17 cellular contexts compared by ENCODE assay signal in the genomic region with DNA sequence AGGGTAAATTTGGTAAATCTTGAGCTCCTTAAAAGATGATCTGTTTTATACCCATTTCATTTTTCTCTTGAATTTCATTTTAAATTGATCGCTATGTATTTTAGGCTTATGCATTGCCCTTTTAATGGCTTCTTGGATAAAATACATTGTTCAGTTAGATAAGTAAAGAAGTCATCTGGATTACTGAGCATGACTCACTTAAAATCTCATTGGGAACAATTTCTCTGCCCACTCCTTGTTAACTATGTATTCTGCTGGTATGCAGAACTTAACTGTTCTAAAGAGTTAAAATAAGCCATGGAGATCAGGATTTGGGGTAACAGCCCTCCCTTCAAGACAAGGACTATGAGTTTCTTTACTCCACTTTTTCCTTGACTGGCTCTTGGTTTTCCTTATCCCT.
DNase-seq lines count a peak whose midpoint lies in the region; TF ChIP-seq lines count a peak whose summit lies in the region.
"Had no signal": no experiment of that assay in that cellular context is flagged by ENCODE, and none has a peak within 500 bp of the region (broad histone marks: within the 10 kb centered on the region; RNA-seq: fewer than 3 reads in every experiment).

No MANE protein-coding gene starts in this region.

- H3K4me1 ChIP-seq in SK-N-SH (ENCODE audit: control insufficient read depth in 1 of 2, insufficient read depth in 2 of 2, low read depth in 1 of 2, low read length in 1 of 2) (peaks cover 29 to 32% of the 10 kb centered on the region in 2 experiments; a peak in 3 of 4 replicates), osteoblast (ENCODE audit: insufficient read depth, low read length) (peaks cover 53% of the 10 kb centered on the region)
- H3K4me1 ChIP-seq: Peyer's patch had no signal

- H3K36me3 ChIP-seq in SK-N-SH (replicated peaks in 1 of 2; ENCODE audit: control insufficient read depth in 1 of 2, insufficient read depth in 2 of 2, low read length in 1 of 2), result peaks cover 2 to 5% of the 10 kb centered on the region in 2 experiments
- H3K36me3 ChIP-seq in osteoblast (ENCODE audit: insufficient read depth, low read length), result no peaks in the 10 kb centered on the region
- H3K36me3 ChIP-seq: Peyer's patch had no signal

- no peak overlapping the region for H3K4me2 ChIP-seq in SK-N-SH
- H3K4me2 ChIP-seq in osteoblast (ENCODE audit: insufficient read depth, low read length), result no peak overlapping the region

- H3K9me3 ChIP-seq in SK-N-SH (no peaks in the 10 kb centered on the region), osteoblast (ENCODE audit: low read depth, low read length) (no peaks in the 10 kb centered on the region)
- H3K9me3 ChIP-seq: Peyer's patch had no signal

- no peak for TF ChIP-seq RAD21 in SK-N-SH (IDR thresholded peaks at IDR 0.05; ENCODE audit: low read length)

- TF ChIP-seq EP300 in SK-N-SH (IDR thresholded peaks at IDR 0.05; ENCODE audit: borderline replicate concordance in 1 of 2, low read depth in 1 of 2, low read length in 1 of 2), result no peak

- DNase-seq in ELR (ENCODE audit: low read depth), result peak; percentile 45
- no peak for DNase-seq in SK-N-SH
- peak; percentile 31 for DNase-seq in choroid plexus epithelial cell (ENCODE audit: low read depth)
- DNase-seq in osteoblast (ENCODE audit: insufficient read length, low spot score, missing footprints), result peak; percentile 75
- DNase-seq in medulla oblongata (ENCODE audit: extremely low spot score), result no peak
- DNase-seq in glomerular visceral epithelial cell (ENCODE audit: extremely low spot score), result no peak
- no peak for DNase-seq in HuH-7.5 (ENCODE audit: low spot score)
- no peak for DNase-seq in inferior parietal cortex (ENCODE audit: extremely low spot score)
- DNase-seq: Calu3, DMS79, GDM1, NCI-H1417, NCI-H2029 treated with DMSO at 0.1 percent for 48 hours, NCI-H510A, NCI-H82, Peyer's patch, SHP77 treated with DMSO at 0.1 percent for 48 hours had no signal

- H3K4me3 ChIP-seq in SK-N-SH (ENCODE audit: low read depth in 2 of 2, low read length in 1 of 2), result no peak overlapping the region
- no peak overlapping the region for H3K4me3 ChIP-seq in choroid plexus epithelial cell (ENCODE audit: low read depth, low read length)
- H3K4me3 ChIP-seq in osteoblast (ENCODE audit: insufficient read depth, low read length), result no peak overlapping the region
- H3K4me3 ChIP-seq: Peyer's patch had no signal

- peaks cover 2% of the 10 kb centered on the region for H3F3A ChIP-seq in SK-N-SH (replicated peaks; ENCODE audit: insufficient read depth)

- H3K79me2 ChIP-seq in SK-N-SH (ENCODE audit: insufficient read depth), result peaks cover 96% of the 10 kb centered on the region
- H3K79me2 ChIP-seq in osteoblast (ENCODE audit: insufficient read depth, low read length), result peaks cover 89% of the 10 kb centered on the region

- 86% methylated on average over 1 of the region's 1 CpG for WGBS in SK-N-SH (ENCODE audit: low lambda C conversion rate)

- no peak for TF ChIP-seq CTCF in SK-N-SH (IDR thresholded peaks at IDR 0.05)
- TF ChIP-seq CTCF in choroid plexus epithelial cell (conservative IDR thresholded peaks at IDR 0.05; ENCODE audit: low read depth, low read length), result no peak
- TF ChIP-seq CTCF in osteoblast (IDR thresholded peaks at IDR 0.05; ENCODE audit: extremely low read depth, low read depth, low read length), result no peak

- H4K20me1 ChIP-seq in SK-N-SH (ENCODE audit: insufficient read depth) (peaks cover 79% of the 10 kb centered on the region), osteoblast (ENCODE audit: insufficient read depth, low read length) (peaks cover 75% of the 10 kb centered on the region)

- H3K27me3 ChIP-seq in SK-N-SH (ENCODE audit: insufficient read depth) (no peaks in the 10 kb centered on the region), osteoblast (ENCODE audit: insufficient read depth, low read length) (no peaks in the 10 kb centered on the region)
- H3K27me3 ChIP-seq: Peyer's patch had no signal

- POLR2A ChIA-PET in SK-N-SH (lab: Yijun Ruan, JAX), result no interaction called here

- no peaks in the 10 kb centered on the region for H3K9me2 ChIP-seq in SK-N-SH

- H2AFZ ChIP-seq in SK-N-SH (ENCODE audit: low read depth) (no peak overlapping the region), osteoblast (ENCODE audit: low read length) (no peak overlapping the region)

- H3K9ac ChIP-seq in SK-N-SH, result no peak overlapping the region

- no peak overlapping the region for H3K27ac ChIP-seq in SK-N-SH (ENCODE audit: low read depth in 2 of 2, low read length in 1 of 2)
- H3K27ac ChIP-seq in osteoblast (ENCODE audit: low read depth, low read length), result no peak overlapping the region
- H3K27ac ChIP-seq: Peyer's patch had no signal

- CTCF ChIA-PET in SK-N-SH (lab: Yijun Ruan, JAX), result no interaction called here

TF ChIP-seq in SK-N-SH, 30 proteins besides CTCF, POLR2A, EP300 and RAD21 (continues in another document):
- 0 out of 2 replicates have a peak, but pooled peaks have one; percentile 5 for TF ChIP-seq TCF12 (IDR thresholded peaks at IDR 0.05)
- TF ChIP-seq SIN3A (IDR thresholded peaks at IDR 0.05; ENCODE audit: borderline replicate concordance, low read depth, low read length), result no peak
- TF ChIP-seq POLR2AphosphoS5 (IDR thresholded peaks at IDR 0.05; ENCODE audit: low read depth, low read length), result no peak
- no peak for TF ChIP-seq SMC3 (IDR thresholded peaks at IDR 0.05; ENCODE audit: low read depth, low read length)
- no peak for TF ChIP-seq EZH2phosphoT487 (IDR thresholded peaks at IDR 0.05; ENCODE audit: borderline replicate concordance, low read depth)
- TF ChIP-seq YY1 (IDR thresholded peaks at IDR 0.05; ENCODE audit: low read depth), result no peak
- TF ChIP-seq, protein P1, sequence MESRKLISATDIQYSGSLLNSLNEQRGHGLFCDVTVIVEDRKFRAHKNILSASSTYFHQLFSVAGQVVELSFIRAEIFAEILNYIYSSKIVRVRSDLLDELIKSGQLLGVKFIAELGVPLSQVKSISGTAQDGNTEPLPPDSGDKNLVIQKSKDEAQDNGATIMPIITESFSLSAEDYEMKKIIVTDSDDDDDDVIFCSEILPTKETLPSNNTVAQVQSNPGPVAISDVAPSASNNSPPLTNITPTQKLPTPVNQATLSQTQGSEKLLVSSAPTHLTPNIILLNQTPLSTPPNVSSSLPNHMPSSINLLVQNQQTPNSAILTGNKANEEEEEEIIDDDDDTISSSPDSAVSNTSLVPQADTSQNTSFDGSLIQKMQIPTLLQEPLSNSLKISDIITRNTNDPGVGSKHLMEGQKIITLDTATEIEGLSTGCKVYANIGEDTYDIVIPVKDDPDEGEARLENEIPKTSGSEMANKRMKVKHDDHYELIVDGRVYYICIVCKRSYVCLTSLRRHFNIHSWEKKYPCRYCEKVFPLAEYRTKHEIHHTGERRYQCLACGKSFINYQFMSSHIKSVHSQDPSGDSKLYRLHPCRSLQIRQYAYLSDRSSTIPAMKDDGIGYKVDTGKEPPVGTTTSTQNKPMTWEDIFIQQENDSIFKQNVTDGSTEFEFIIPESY (IDR thresholded peaks at IDR 0.05; ENCODE audit: borderline replicate concordance, low read depth), result no peak
- TF ChIP-seq ELF1 (IDR thresholded peaks at IDR 0.05), result no peak
- TF ChIP-seq NFIC (IDR thresholded peaks at IDR 0.05; ENCODE audit: borderline replicate concordance), result no peak
- TF ChIP-seq TAF1 (IDR thresholded peaks at IDR 0.05; ENCODE audit: borderline replicate concordance, low read depth, low read length), result no peak
- TF ChIP-seq, protein P2, sequence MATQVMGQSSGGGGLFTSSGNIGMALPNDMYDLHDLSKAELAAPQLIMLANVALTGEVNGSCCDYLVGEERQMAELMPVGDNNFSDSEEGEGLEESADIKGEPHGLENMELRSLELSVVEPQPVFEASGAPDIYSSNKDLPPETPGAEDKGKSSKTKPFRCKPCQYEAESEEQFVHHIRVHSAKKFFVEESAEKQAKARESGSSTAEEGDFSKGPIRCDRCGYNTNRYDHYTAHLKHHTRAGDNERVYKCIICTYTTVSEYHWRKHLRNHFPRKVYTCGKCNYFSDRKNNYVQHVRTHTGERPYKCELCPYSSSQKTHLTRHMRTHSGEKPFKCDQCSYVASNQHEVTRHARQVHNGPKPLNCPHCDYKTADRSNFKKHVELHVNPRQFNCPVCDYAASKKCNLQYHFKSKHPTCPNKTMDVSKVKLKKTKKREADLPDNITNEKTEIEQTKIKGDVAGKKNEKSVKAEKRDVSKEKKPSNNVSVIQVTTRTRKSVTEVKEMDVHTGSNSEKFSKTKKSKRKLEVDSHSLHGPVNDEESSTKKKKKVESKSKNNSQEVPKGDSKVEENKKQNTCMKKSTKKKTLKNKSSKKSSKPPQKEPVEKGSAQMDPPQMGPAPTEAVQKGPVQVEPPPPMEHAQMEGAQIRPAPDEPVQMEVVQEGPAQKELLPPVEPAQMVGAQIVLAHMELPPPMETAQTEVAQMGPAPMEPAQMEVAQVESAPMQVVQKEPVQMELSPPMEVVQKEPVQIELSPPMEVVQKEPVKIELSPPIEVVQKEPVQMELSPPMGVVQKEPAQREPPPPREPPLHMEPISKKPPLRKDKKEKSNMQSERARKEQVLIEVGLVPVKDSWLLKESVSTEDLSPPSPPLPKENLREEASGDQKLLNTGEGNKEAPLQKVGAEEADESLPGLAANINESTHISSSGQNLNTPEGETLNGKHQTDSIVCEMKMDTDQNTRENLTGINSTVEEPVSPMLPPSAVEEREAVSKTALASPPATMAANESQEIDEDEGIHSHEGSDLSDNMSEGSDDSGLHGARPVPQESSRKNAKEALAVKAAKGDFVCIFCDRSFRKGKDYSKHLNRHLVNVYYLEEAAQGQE (IDR thresholded peaks at IDR 0.05; ENCODE audit: low read depth, low read length), result no peak
- no peak for TF ChIP-seq RFX5 (IDR thresholded peaks at IDR 0.05; ENCODE audit: low read length)
- TF ChIP-seq RXRA (IDR thresholded peaks at IDR 0.05; ENCODE audit: borderline replicate concordance, low read depth), result no peak
- TF ChIP-seq NRF1 (IDR thresholded peaks at IDR 0.05; ENCODE audit: low read depth, low read length), result no peak
- TF ChIP-seq, protein P3, sequence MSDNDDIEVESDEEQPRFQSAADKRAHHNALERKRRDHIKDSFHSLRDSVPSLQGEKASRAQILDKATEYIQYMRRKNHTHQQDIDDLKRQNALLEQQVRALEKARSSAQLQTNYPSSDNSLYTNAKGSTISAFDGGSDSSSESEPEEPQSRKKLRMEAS (IDR thresholded peaks at IDR 0.05; ENCODE audit: low read depth), result no peak
- TF ChIP-seq TEAD4 (IDR thresholded peaks at IDR 0.05; ENCODE audit: borderline replicate concordance, insufficient read depth), result no peak
- no peak for TF ChIP-seq USF1 (IDR thresholded peaks at IDR 0.05; ENCODE audit: borderline replicate concordance, low read depth)
- no peak for TF ChIP-seq RCOR1 (IDR thresholded peaks at IDR 0.05; ENCODE audit: low read length)
- no peak for TF ChIP-seq FOXM1 (IDR thresholded peaks at IDR 0.05; ENCODE audit: low read depth)

Comparison
In these comparisons a context has a peak if more than half of its experiments do, and no peak if none do; other contexts are left out.
1. DNase-seq: peak in ELR (single experiment), choroid plexus epithelial cell (single experiment) and osteoblast (single experiment); none in SK-N-SH (single experiment), medulla oblongata (single experiment), glomerular visceral epithelial cell (single experiment), HuH-7.5 (single experiment) and inferior parietal cortex (single experiment).